9 cellular contexts compared by ENCODE assay signal in genomic region chr17:63431939-63432804, GRCh38. TPM values are rescaled to one million over a fixed set of nuclear protein-coding genes. Genes with fewer than 3 reads are reported as not detected.
A peak's percentile ranks its signal among the peaks of the same experiment; 100 is the strongest.
DNase-seq lines count a peak whose midpoint lies in the region; ATAC-seq and TF ChIP-seq lines count a peak whose summit lies in the region.
"Had no signal": no experiment of that assay in that cellular context is flagged by ENCODE, and none has a peak within 500 bp of the region (broad histone marks: within the 10 kb centered on the region; RNA-seq: fewer than 3 reads in every experiment).

No MANE protein-coding gene starts in this region.

- H3K9me3 Mint-ChIP-seq in chondrocyte (ENCODE audit: low read depth) (no peaks in the 10 kb centered on the region), neural progenitor cell (no peaks in the 10 kb centered on the region)
- H3K9me3 Mint-ChIP-seq in activated naive CD4-positive, alpha-beta T cell treated with anti-CD3 and anti-CD28 coated beads, Interleukin-2, amount 10 ng/mL, durations not matched to agents 7 days and 5 days = no peaks in the 10 kb centered on the region

- no peaks in the 10 kb centered on the region for H3K4me1 ChIP-seq in neural progenitor cell

- H3K4me2 ChIP-seq in neural progenitor cell = no peak overlapping the region

- H3K9ac ChIP-seq in neural progenitor cell = no peak overlapping the region

- no peak overlapping the region for H2AFZ ChIP-seq in neural progenitor cell (replicated peaks)

- H3K27me3 Mint-ChIP-seq in chondrocyte (ENCODE audit: low read depth) (no peaks in the 10 kb centered on the region), neural progenitor cell (ENCODE audit: insufficient read depth, low read depth) (no peaks in the 10 kb centered on the region)
- H3K27me3 Mint-ChIP-seq in activated naive CD4-positive, alpha-beta T cell treated with anti-CD3 and anti-CD28 coated beads, Interleukin-2, amount 10 ng/mL, durations not matched to agents 7 days and 5 days = peaks cover 4% of the 10 kb centered on the region

- no peaks in the 10 kb centered on the region for H3K79me2 ChIP-seq in neural progenitor cell (ENCODE audit: low read depth)

- H3K36me3 Mint-ChIP-seq in chondrocyte (ENCODE audit: low read depth) (peaks cover 2% of the 10 kb centered on the region), neural progenitor cell (peaks cover 6% of the 10 kb centered on the region)
- peaks cover 3% of the 10 kb centered on the region for H3K36me3 Mint-ChIP-seq in activated naive CD4-positive, alpha-beta T cell treated with anti-CD3 and anti-CD28 coated beads, Interleukin-2, amount 10 ng/mL, durations not matched to agents 7 days and 5 days

- H3K9me3 ChIP-seq in neural progenitor cell (ENCODE audit: low read depth) = no peaks in the 10 kb centered on the region

- peaks cover 24% of the 10 kb centered on the region for H3K4me1 Mint-ChIP-seq in chondrocyte (ENCODE audit: low read depth)
- H3K4me1 Mint-ChIP-seq in neural progenitor cell = peaks cover 9% of the 10 kb centered on the region
- H3K4me1 Mint-ChIP-seq in activated naive CD4-positive, alpha-beta T cell treated with anti-CD3 and anti-CD28 coated beads, Interleukin-2, amount 10 ng/mL, durations not matched to agents 7 days and 5 days = peaks cover 66% of the 10 kb centered on the region

- no peak for ATAC-seq in GM21786 (IDR thresholded peaks at IDR 0.05; ENCODE audit: unreplicated experiment)

- H3K4me3 Mint-ChIP-seq in chondrocyte (ENCODE audit: unreplicated experiment) = no peak overlapping the region
- H3K4me3 Mint-ChIP-seq in neural progenitor cell = no peak overlapping the region
- no peak overlapping the region for H3K4me3 Mint-ChIP-seq in activated naive CD4-positive, alpha-beta T cell treated with anti-CD3 and anti-CD28 coated beads, Interleukin-2, amount 10 ng/mL, durations not matched to agents 7 days and 5 days

- CTCF ChIA-PET in activated naive CD4-positive, alpha-beta T cell treated with anti-CD3 and anti-CD28 coated beads, Interleukin-2, amount 10 ng/mL, durations not matched to agents 7 days and 5 days (lab: Charles Lee) = interaction anchor here (1.6 to 18.5 kb wide), 3 partner anchors 10 to 179 kb away, joined by 4 to 273 read pairs (median 235); partner anchors contain the start of gene ACE

- no peaks in the 10 kb centered on the region for H3K36me3 ChIP-seq in neural progenitor cell

- DNase-seq in CMK (ENCODE audit: low read depth) = peak; percentile 86
- peak; percentile 87 for DNase-seq in NCI-H146 treated with DMSO at 0.1 percent for 48 hours (lab: John Stamatoyannopoulos, UW; ENCODE audit: unreplicated experiment)
- DNase-seq in chondrocyte (ENCODE audit: low spot score) = peak; percentile 41
- no peak for DNase-seq in neural progenitor cell (ENCODE audit: low spot score)
- DNase-seq in activated naive CD4-positive, alpha-beta T cell treated with anti-CD3 and anti-CD28 coated beads, Interleukin-2, amount 10 ng/mL, durations not matched to agents 7 days and 5 days = no peak
- DNase-seq in stimulated activated CD4-positive, alpha-beta T cell treated with anti-CD3 and anti-CD28 coated beads, Interleukin-4, amount 100 ng/mL, for 4 hours = no peak
- DNase-seq in activated gamma-delta T cell (lab: John Stamatoyannopoulos, UW) = no peak
- DNase-seq: cerebellar nuclear complex had no signal

- H3K4me3 ChIP-seq in neural progenitor cell = no peak overlapping the region

- H3K27ac ChIP-seq in neural progenitor cell = no peak overlapping the region

- no peaks in the 10 kb centered on the region for H3K27me3 ChIP-seq in neural progenitor cell

- H4K20me1 ChIP-seq in neural progenitor cell (ENCODE audit: low read depth) = no peaks in the 10 kb centered on the region

- no peaks in the 10 kb centered on the region for H3F3A ChIP-seq in neural progenitor cell (ENCODE audit: low read depth)

- H3K27ac Mint-ChIP-seq in chondrocyte (ENCODE audit: unreplicated experiment) (no peak overlapping the region), neural progenitor cell (peak overlapping the region; percentile 96)
- no peak overlapping the region for H3K27ac Mint-ChIP-seq in activated naive CD4-positive, alpha-beta T cell treated with anti-CD3 and anti-CD28 coated beads, Interleukin-2, amount 10 ng/mL, durations not matched to agents 7 days and 5 days

- TF ChIP-seq CTCF in chondrocyte (IDR thresholded peaks at IDR 0.05) (no peak), neural progenitor cell (IDR thresholded peaks at IDR 0.05) (no peak)

RNA-seq across cellular contexts. Expression of gene CYB561, which starts 13.9 kb away (rescaled TPM):
- total RNA-seq in chondrocyte (6.2 to 10.1 TPM (median 9.0 TPM) in 3 replicates), neural progenitor cell (ENCODE audit: low replicate concordance) (4.2 and 7.7 TPM in 2 replicates)

RNA-seq across cellular contexts. Expression of gene ACE, which starts 44.7 kb away (rescaled TPM):
- 0.28 to 0.68 TPM (median 0.52 TPM) in 3 replicates for total RNA-seq in chondrocyte
- 0.22 TPM in 1 of 2 replicates, not detected in the other for total RNA-seq in neural progenitor cell (ENCODE audit: low replicate concordance)

Comparison
In these comparisons a context has a peak if more than half of its experiments do, and no peak if none do; other contexts are left out.
1. DNase-seq: peak in CMK (single experiment), NCI-H146 treated with DMSO at 0.1 percent for 48 hours (single experiment) and chondrocyte (single experiment); none in neural progenitor cell (single experiment), activated naive CD4-positive, alpha-beta T cell treated with anti-CD3 and anti-CD28 coated beads, Interleukin-2, amount 10 ng/mL, durations not matched to agents 7 days and 5 days (single experiment), stimulated activated CD4-positive, alpha-beta T cell treated with anti-CD3 and anti-CD28 coated beads, Interleukin-4, amount 100 ng/mL, for 4 hours (0 of 2) and activated gamma-delta T cell (single experiment).